ENCODE assay signal across 16 cellular contexts in genomic region chr7:82375068-82375467, GRCh38.
DNase-seq lines count a peak whose midpoint lies in the region; ATAC-seq and TF ChIP-seq lines count a peak whose summit lies in the region.
"Had no signal": no experiment of that assay in that cellular context is flagged by ENCODE, and none has a peak within 500 bp of the region (broad histone marks: within the 10 kb centered on the region; RNA-seq: fewer than 3 reads in every experiment).

No MANE protein-coding gene starts in this region.

- H3K27ac ChIP-seq in right atrium auricular region, result no peak overlapping the region
- no peak overlapping the region for H3K27ac ChIP-seq in brain microvascular endothelial cell
- H3K27ac ChIP-seq: BLaER1 treated with 17β-estradiol and CSF1 and Interleukin-3, amounts not matched to agents 10 nM and 100 nM had no signal

- intact Hi-C loops in left ventricle myocardium superior (cut with micrococcal nuclease), result no loop called here

- no peaks in the 10 kb centered on the region for H3K9me3 ChIP-seq in right atrium auricular region
- H3K9me3 ChIP-seq: BLaER1 treated with 17β-estradiol and CSF1 and Interleukin-3, amounts not matched to agents 10 nM and 100 nM had no signal

- no peaks in the 10 kb centered on the region for H3K4me1 ChIP-seq in right atrium auricular region
- H3K4me1 ChIP-seq: BLaER1 treated with 17β-estradiol and CSF1 and Interleukin-3, amounts not matched to agents 10 nM and 100 nM had no signal

- in situ Hi-C loops in brain microvascular endothelial cell (cut with HindIII; ENCODE audit: low pct_ligation_motif_present, low sequenced_read_pairs), result no loop called here

- ATAC-seq in left ventricle myocardium superior, result peak; percentile 26
- ATAC-seq: Panc1, Right ventricle myocardium inferior, SK-N-SH treated with all-trans-retinoic acid at 6 μM for 48 hours, T-helper 17 cell had no signal

- H3K27me3 ChIP-seq in right atrium auricular region, result no peaks in the 10 kb centered on the region
- no peaks in the 10 kb centered on the region for H3K27me3 ChIP-seq in brain microvascular endothelial cell (replicated peaks)
- H3K27me3 ChIP-seq: BLaER1 treated with 17β-estradiol and CSF1 and Interleukin-3, amounts not matched to agents 10 nM and 100 nM had no signal

- H3K4me3 ChIP-seq in right atrium auricular region (no peak overlapping the region), brain microvascular endothelial cell (ENCODE audit: low read depth, low read length) (no peak overlapping the region)
- H3K4me3 ChIP-seq: BLaER1 treated with 17β-estradiol and CSF1 and Interleukin-3, amounts not matched to agents 10 nM and 100 nM had no signal

- DNase-seq in left ventricle myocardium superior (no peak), right atrium auricular region (ENCODE audit: low spot score) (no peak), NCI-H748 treated with DMSO at 0.1 percent for 48 hours (lab: John Stamatoyannopoulos, UW) (peak; percentile 44), islet precursor cell (peak; percentile 55), brain microvascular endothelial cell (no peak), NCI-H526 (lab: John Stamatoyannopoulos, UW) (no peak)
- DNase-seq in stimulated activated CD4-positive, alpha-beta T cell treated with anti-CD3 and anti-CD28 coated beads, Interleukin-2, amount 100 ng/mL, for 24 hours, result no peak
- DNase-seq: DMS53, H9, NCI-H1436 treated with DMSO at 0.1 percent for 48 hours, NCI-H510A, T-helper 17 cell had no signal

- H3K36me3 ChIP-seq in right atrium auricular region, result no peaks in the 10 kb centered on the region
- H3K36me3 ChIP-seq in brain microvascular endothelial cell (replicated peaks), result no peaks in the 10 kb centered on the region
- H3K36me3 ChIP-seq: BLaER1 treated with 17β-estradiol and CSF1 and Interleukin-3, amounts not matched to agents 10 nM and 100 nM had no signal

- TF ChIP-seq CTCF in right atrium auricular region (IDR thresholded peaks at IDR 0.05), result no peak
- TF ChIP-seq CTCF in brain microvascular endothelial cell (IDR thresholded peaks at IDR 0.05; ENCODE audit: low read depth, low read length, missing control alignments), result no peak

Comparison
In these comparisons a context has a peak if more than half of its experiments do, and no peak if none do; other contexts are left out.
1. DNase-seq: peak in NCI-H748 treated with DMSO at 0.1 percent for 48 hours (single experiment) and islet precursor cell (single experiment); none in left ventricle myocardium superior (single experiment), right atrium auricular region (single experiment), brain microvascular endothelial cell (single experiment), stimulated activated CD4-positive, alpha-beta T cell treated with anti-CD3 and anti-CD28 coated beads, Interleukin-2, amount 100 ng/mL, for 24 hours (0 of 2) and NCI-H526 (0 of 2).